In the genomic region with DNA sequence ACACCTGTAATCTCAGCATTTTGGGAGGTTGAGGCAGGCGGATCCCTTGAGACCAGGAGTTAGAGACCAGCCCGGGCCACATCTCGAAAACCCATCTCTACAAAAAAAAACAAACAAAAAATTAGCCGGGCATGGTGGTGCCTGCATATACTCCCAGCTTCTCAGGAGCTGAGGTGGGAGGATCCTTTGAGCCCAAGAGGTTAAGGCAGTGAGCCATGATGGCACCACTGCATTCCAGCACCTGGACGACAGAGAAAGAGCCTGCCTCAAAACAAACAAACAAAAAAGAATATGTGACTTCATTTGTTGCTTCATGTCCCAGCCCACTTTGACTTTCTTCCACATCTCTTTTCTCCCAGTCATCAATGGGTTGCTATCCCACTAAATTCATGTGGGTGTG, we compare ENCODE assay signal across 14 cellular contexts.
A peak's percentile ranks its signal among the peaks of the same experiment; 100 is the strongest.
DNase-seq lines count a peak whose midpoint lies in the region; ATAC-seq and TF ChIP-seq lines count a peak whose summit lies in the region.
"Had no signal": no experiment of that assay in that cellular context is flagged by ENCODE, and none has a peak within 500 bp of the region (broad histone marks: within the 10 kb centered on the region; RNA-seq: fewer than 3 reads in every experiment).

No MANE protein-coding gene starts in this region.

- DNase-seq in ELF-1 (ENCODE audit: low read depth, low spot score) (peak; percentile 28), left kidney (ENCODE audit: low read depth, low spot score) (peak; percentile 79), spleen (peak; percentile 21), T-helper 2 cell (no peak), DMS114 treated with DMSO at 0.1 percent for 48 hours (lab: John Stamatoyannopoulos, UW; ENCODE audit: unreplicated experiment) (no peak)
- DNase-seq: C1 segment of cervical spinal cord; CD4-positive, alpha-beta memory T cell; COR-L47; DND-41; GF-D8; GOT3; HFFc6 had no signal

- no peak for TF ChIP-seq POLR2A in spleen (IDR thresholded peaks at IDR 0.05)

- H3K4me3 ChIP-seq in spleen, result no peak overlapping the region
- H3K4me3 ChIP-seq: HAP-1 had no signal

- no peak for ATAC-seq in GM21360 (IDR thresholded peaks at IDR 0.05; ENCODE audit: unreplicated experiment)

- H3K27me3 ChIP-seq in spleen (replicated peaks in 1 of 7), result peaks cover 0 to 21% (median 9%) of the 10 kb centered on the region in 7 donors

- TF ChIP-seq CTCF in spleen (IDR thresholded peaks at IDR 0.05 in 8 of 11, conservative IDR thresholded peaks at IDR 0.05 in 3 of 11), result no peak

- peaks cover 0 to 17% (median 12%) of the 10 kb centered on the region in 6 donors for H3K4me1 ChIP-seq in spleen

- no peak overlapping the region for H3K27ac ChIP-seq in spleen

- no peaks in the 10 kb centered on the region for H3K36me3 ChIP-seq in spleen
- H3K36me3 ChIP-seq: HAP-1 had no signal

- peaks cover 0 to 17% (median 8%) of the 10 kb centered on the region in 8 donors for H3K9me3 ChIP-seq in spleen
- H3K9me3 ChIP-seq: HAP-1 had no signal

- intact Hi-C loops in spleen (cut with DNase I; ENCODE audit: low total_unique reads), result loop anchor here (10.0 kb wide), 2 partner anchors 77 to 137 kb away; partner anchors contain the start of gene BCOR

- 82 to 97% (median 91%) methylated on average over 5 of the region's 5 CpGs for WGBS in spleen, 5 donors

Comparison
In these comparisons a context has a peak if more than half of its experiments do, and no peak if none do; other contexts are left out.
1. DNase-seq: peak in ELF-1 (single experiment), left kidney (single experiment) and spleen (single experiment); none in T-helper 2 cell (0 of 5) and DMS114 treated with DMSO at 0.1 percent for 48 hours (single experiment).